In the genomic region with DNA sequence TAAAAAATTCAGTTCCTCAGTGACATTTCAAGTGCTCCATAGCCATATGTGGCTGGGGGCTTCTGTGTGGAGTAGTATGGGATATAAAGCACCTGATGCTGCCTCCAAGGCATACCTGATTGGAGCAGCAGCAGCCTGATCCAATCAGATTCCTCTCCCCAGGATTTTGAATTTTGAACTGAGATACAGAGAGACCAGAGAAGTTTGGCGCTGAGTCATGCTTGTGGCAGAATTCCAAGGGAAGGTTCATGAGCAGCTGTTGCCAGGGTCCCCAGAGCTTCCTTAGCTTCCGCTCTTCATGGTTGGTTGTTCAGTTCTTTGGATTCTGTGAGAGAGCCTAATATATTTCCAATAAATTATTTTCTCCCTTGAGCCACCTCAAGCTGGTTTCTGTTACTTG, we compare ENCODE assay signal across 12 cellular contexts. TPM values are rescaled to one million over a fixed set of nuclear protein-coding genes. Genes with fewer than 3 reads are reported as not detected.
A peak's percentile ranks its signal among the peaks of the same experiment; 100 is the strongest.
DNase-seq lines count a peak whose midpoint lies in the region; ATAC-seq and TF ChIP-seq lines count a peak whose summit lies in the region.
"Had no signal": no experiment of that assay in that cellular context is flagged by ENCODE, and none has a peak within 500 bp of the region (broad histone marks: within the 10 kb centered on the region; RNA-seq: fewer than 3 reads in every experiment).

No MANE protein-coding gene starts in this region.

- intact Hi-C loops in left ventricle myocardium superior (cut with micrococcal nuclease) (no loop called here), thyroid gland (cut with DNase I) (no loop called here), Caco-2 (cut with micrococcal nuclease; ENCODE audit: unreplicated experiment) (no loop called here)

- H3K9me3 ChIP-seq in thyroid gland = no peaks in the 10 kb centered on the region
- H3K9me3 ChIP-seq in Caco-2 = no peaks in the 10 kb centered on the region
- H3K9me3 ChIP-seq: thoracic aorta had no signal

- H3K36me3 ChIP-seq in thyroid gland (no peaks in the 10 kb centered on the region), Caco-2 (ENCODE audit: control insufficient read depth, insufficient read depth, low read length) (no peaks in the 10 kb centered on the region)
- H3K36me3 ChIP-seq: thoracic aorta had no signal

- ATAC-seq in SK-N-SH treated with all-trans-retinoic acid at 6 μM for 48 hours (peak; percentile 38; the same call in 2 of the 3 replicates), left ventricle myocardium superior (peak; percentile 65), HG03354 (IDR thresholded peaks at IDR 0.05; ENCODE audit: poor library complexity, severe bottlenecking, unreplicated experiment) (no peak), HG03139 (IDR thresholded peaks at IDR 0.05; ENCODE audit: unreplicated experiment) (no peak)
- ATAC-seq: activated CD4-positive, CD25-positive, alpha-beta regulatory T cell treated with anti-CD3 and anti-CD28 coated beads, Interleukin-2, amount 50 U/mL, for 24 hours had no signal

- H3K9me3 Mint-ChIP-seq in Caco-2 (ENCODE audit: unreplicated experiment) = no peaks in the 10 kb centered on the region

- 60 to 73% methylated on average over 2 of the region's 2 CpGs for WGBS in thyroid gland, 2 donors

- peaks cover 9% of the 10 kb centered on the region for H3K27me3 Mint-ChIP-seq in Caco-2 (ENCODE audit: insufficient read depth, unreplicated experiment)

- DNase-seq in NCI-H748 (lab: John Stamatoyannopoulos, UW; ENCODE audit: unreplicated experiment) (peak; percentile 31), NCI-H748 treated with DMSO at 0.1 percent for 48 hours (lab: John Stamatoyannopoulos, UW) (no peak), left ventricle myocardium superior (peak; percentile 56), thyroid gland (peak; percentile 45 to 61), Caco-2 (no peak)
- DNase-seq: effector CD8-positive, alpha-beta T cell; Karpas-422 had no signal

- no peak overlapping the region for H3K27ac Mint-ChIP-seq in Caco-2 (ENCODE audit: unreplicated experiment)

- POLR2A ChIA-PET in Caco-2 (lab: Charles Lee) = no interaction called here

- H3K27me3 ChIP-seq in thyroid gland = no peaks in the 10 kb centered on the region
- no peaks in the 10 kb centered on the region for H3K27me3 ChIP-seq in Caco-2 (replicated peaks; ENCODE audit: control insufficient read depth, insufficient read depth, low read length)

- H3K4me1 ChIP-seq in thyroid gland = no peaks in the 10 kb centered on the region
- no peaks in the 10 kb centered on the region for H3K4me1 ChIP-seq in Caco-2

- no peaks in the 10 kb centered on the region for H3K36me3 Mint-ChIP-seq in Caco-2 (ENCODE audit: insufficient read depth, unreplicated experiment)

- BruUV-seq in Caco-2 (replicated peaks; lab: Mats Ljungman, UMichigan) = no TSS peak

- no peak overlapping the region for H3K27ac ChIP-seq in thyroid gland
- H3K27ac ChIP-seq: thoracic aorta had no signal

- H3K4me3 ChIP-seq in thyroid gland (replicated peaks in 1 of 3) (no peak overlapping the region), Caco-2 (ENCODE audit: low read depth, low read length) (no peak overlapping the region)
- H3K4me3 ChIP-seq: thoracic aorta had no signal

- TF ChIP-seq POLR2A in thyroid gland (IDR thresholded peaks at IDR 0.05) = no peak

- CTCF ChIA-PET in Caco-2 (lab: Charles Lee) = no interaction called here

- peaks cover 7% of the 10 kb centered on the region for H3K4me1 Mint-ChIP-seq in Caco-2 (ENCODE audit: low read depth, unreplicated experiment)

- H3K4me3 Mint-ChIP-seq in Caco-2 (ENCODE audit: unreplicated experiment) = no peak overlapping the region

- TF ChIP-seq CTCF in thyroid gland (IDR thresholded peaks at IDR 0.05) (no peak), Caco-2 (IDR thresholded peaks at IDR 0.05; ENCODE audit: insufficient read depth in 1 of 2, low read depth in 1 of 2, low read length in 1 of 2, severe bottlenecking in 1 of 2, unreplicated experiment in 1 of 2) (no peak)

TF ChIP-seq in SK-N-SH treated with all-trans-retinoic acid at 6 μM for 48 hours, 23 proteins besides CTCF, POLR2A, EP300 and RAD21:
- no peak for TF ChIP-seq TCF4 (CRISPR knock-in tag; IDR thresholded peaks at IDR 0.05; ENCODE audit: borderline replicate concordance)
- TF ChIP-seq, protein P1, sequence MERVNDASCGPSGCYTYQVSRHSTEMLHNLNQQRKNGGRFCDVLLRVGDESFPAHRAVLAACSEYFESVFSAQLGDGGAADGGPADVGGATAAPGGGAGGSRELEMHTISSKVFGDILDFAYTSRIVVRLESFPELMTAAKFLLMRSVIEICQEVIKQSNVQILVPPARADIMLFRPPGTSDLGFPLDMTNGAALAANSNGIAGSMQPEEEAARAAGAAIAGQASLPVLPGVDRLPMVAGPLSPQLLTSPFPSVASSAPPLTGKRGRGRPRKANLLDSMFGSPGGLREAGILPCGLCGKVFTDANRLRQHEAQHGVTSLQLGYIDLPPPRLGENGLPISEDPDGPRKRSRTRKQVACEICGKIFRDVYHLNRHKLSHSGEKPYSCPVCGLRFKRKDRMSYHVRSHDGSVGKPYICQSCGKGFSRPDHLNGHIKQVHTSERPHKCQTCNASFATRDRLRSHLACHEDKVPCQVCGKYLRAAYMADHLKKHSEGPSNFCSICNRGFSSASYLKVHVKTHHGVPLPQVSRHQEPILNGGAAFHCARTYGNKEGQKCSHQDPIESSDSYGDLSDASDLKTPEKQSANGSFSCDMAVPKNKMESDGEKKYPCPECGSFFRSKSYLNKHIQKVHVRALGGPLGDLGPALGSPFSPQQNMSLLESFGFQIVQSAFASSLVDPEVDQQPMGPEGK (CRISPR knock-in tag; IDR thresholded peaks at IDR 0.05; ENCODE audit: borderline replicate concordance) = no peak
- no peak for TF ChIP-seq ZFP3 (CRISPR knock-in tag; IDR thresholded peaks at IDR 0.05)
- TF ChIP-seq, protein P2, sequence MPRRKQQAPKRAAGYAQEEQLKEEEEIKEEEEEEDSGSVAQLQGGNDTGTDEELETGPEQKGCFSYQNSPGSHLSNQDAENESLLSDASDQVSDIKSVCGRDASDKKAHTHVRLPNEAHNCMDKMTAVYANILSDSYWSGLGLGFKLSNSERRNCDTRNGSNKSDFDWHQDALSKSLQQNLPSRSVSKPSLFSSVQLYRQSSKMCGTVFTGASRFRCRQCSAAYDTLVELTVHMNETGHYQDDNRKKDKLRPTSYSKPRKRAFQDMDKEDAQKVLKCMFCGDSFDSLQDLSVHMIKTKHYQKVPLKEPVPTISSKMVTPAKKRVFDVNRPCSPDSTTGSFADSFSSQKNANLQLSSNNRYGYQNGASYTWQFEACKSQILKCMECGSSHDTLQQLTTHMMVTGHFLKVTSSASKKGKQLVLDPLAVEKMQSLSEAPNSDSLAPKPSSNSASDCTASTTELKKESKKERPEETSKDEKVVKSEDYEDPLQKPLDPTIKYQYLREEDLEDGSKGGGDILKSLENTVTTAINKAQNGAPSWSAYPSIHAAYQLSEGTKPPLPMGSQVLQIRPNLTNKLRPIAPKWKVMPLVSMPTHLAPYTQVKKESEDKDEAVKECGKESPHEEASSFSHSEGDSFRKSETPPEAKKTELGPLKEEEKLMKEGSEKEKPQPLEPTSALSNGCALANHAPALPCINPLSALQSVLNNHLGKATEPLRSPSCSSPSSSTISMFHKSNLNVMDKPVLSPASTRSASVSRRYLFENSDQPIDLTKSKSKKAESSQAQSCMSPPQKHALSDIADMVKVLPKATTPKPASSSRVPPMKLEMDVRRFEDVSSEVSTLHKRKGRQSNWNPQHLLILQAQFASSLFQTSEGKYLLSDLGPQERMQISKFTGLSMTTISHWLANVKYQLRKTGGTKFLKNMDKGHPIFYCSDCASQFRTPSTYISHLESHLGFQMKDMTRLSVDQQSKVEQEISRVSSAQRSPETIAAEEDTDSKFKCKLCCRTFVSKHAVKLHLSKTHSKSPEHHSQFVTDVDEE (CRISPR knock-in tag; IDR thresholded peaks at IDR 0.05) = no peak
- TF ChIP-seq RARB (CRISPR knock-in tag; IDR thresholded peaks at IDR 0.05) = no peak

RNA-seq across cellular contexts. Expression of a gene that starts 29.0 kb away (rescaled TPM):
- total RNA-seq in left ventricle myocardium superior (20.1 TPM), thyroid gland (10 to 100 TPM; 42.8 to 50.9 (median 47.5) TPM), Caco-2 (2022) (24.0 and 29.6 TPM in 2 replicates)

Comparison
In these comparisons a context has a peak if more than half of its experiments do, and no peak if none do; other contexts are left out.
1. DNase-seq: peak in NCI-H748 (single experiment), left ventricle myocardium superior (single experiment) and thyroid gland (2 of 2); none in NCI-H748 treated with DMSO at 0.1 percent for 48 hours (single experiment) and Caco-2 (0 of 2).
2. ATAC-seq: peak in SK-N-SH treated with all-trans-retinoic acid at 6 μM for 48 hours (single experiment) and left ventricle myocardium superior (single experiment); none in HG03354 (single experiment) and HG03139 (single experiment).